In the genomic region with DNA sequence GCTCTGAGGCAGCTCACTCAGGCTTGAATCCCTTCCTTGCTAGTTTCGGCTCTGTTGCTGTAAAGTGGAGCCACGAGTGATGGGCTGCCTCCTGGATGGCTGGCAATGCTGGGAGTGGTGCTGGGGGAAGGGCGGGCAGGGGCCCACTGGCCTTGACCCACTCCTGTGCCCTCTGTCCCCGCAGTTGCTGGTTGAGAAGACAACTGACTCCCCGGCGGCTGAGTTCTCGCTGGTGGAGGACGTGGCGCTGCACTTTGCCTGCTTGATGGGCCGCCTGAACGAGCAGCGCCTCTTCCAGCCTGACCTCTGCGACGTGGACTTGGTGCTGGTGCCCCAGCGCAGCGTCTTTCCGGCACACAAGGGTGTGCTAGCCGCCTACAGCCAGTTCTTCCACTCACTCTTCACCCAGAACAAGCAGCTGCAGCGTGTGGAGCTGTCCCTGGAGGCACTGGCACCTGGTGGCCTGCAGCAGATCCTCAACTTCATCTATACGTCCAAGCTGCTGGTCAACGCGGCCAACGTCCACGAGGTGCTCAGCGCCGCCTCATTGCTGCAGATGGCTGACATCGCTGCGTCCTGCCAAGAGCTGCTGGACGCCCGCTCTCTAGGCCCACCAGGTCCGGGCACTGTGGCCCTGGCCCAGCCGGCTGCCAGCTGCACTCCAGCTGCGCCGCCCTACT, we compare ENCODE assay signal across 26 cellular contexts. TPM values are rescaled to one million over a fixed set of nuclear protein-coding genes. Genes with fewer than 3 reads are reported as not detected.
DNase-seq lines count a peak whose midpoint lies in the region; ATAC-seq, FAIRE-seq and TF ChIP-seq lines count a peak whose summit lies in the region.
"Had no signal": no experiment of that assay in that cellular context is flagged by ENCODE, and none has a peak within 500 bp of the region (broad histone marks: within the 10 kb centered on the region; RNA-seq: fewer than 3 reads in every experiment).

No MANE protein-coding gene starts in this region.

- no peaks in the 10 kb centered on the region for H3K27me3 ChIP-seq in IMR-90 (ENCODE audit: control insufficient read depth, insufficient read depth, low read length)
- H3K27me3 ChIP-seq in osteoblast (ENCODE audit: insufficient read depth, low read length): no peaks in the 10 kb centered on the region
- H3K27me3 ChIP-seq: esophagus squamous epithelium, testis had no signal

- dilution Hi-C loops in IMR-90 (cut with HindIII; ENCODE audit: low sequenced_read_pairs, unreplicated experiment): no loop called here

- peaks cover 21% of the 10 kb centered on the region; the same call in 1 of the 2 replicates for H3K36me3 ChIP-seq in IMR-90 (ENCODE audit: control insufficient read depth, insufficient read depth, low read length)
- peaks cover 16% of the 10 kb centered on the region for H3K36me3 ChIP-seq in osteoblast (ENCODE audit: insufficient read depth, low read length)

- no peak for FAIRE-seq in frontal cortex (lab: Jason Lieb, UNC)
- no peak for FAIRE-seq in GM12891 (lab: Jason Lieb, UNC)
- FAIRE-seq: HTR-8/SVneo had no signal

- no peak overlapping the region for H3K18ac ChIP-seq in IMR-90 (ENCODE audit: low read depth, low read length)

- H3K4me3 ChIP-seq in IMR-90 (ENCODE audit: insufficient read depth, low read depth, low read length) (no peak overlapping the region), osteoblast (ENCODE audit: insufficient read depth, low read length) (no peak overlapping the region)
- H3K4me3 ChIP-seq: esophagus squamous epithelium, testis had no signal

- no peak overlapping the region for H3K4ac ChIP-seq in IMR-90 (ENCODE audit: low read depth, low read length)

- WGBS in IMR-90 (ENCODE audit: extremely low coverage in 2 of 2, insufficient read length in 1 of 2), 2 experiments: 91% methylated on average over 27 of the region's 34 CpGs; no CpG with 5 or more reads in 1 of the 2 experiments

- peaks cover 15% of the 10 kb centered on the region for H3K4me1 ChIP-seq in IMR-90 (ENCODE audit: control insufficient read depth, insufficient read depth, low read length)
- peaks cover 32% of the 10 kb centered on the region for H3K4me1 ChIP-seq in osteoblast (ENCODE audit: insufficient read depth, low read length)

- no peak overlapping the region for H2BK20ac ChIP-seq in IMR-90 (ENCODE audit: low read depth, low read length)

- no peak overlapping the region for H3K9ac ChIP-seq in IMR-90 (ENCODE audit: low read depth, low read length)

- TF ChIP-seq CTCF in CD14-positive monocyte (IDR thresholded peaks at IDR 0.05) (no peak), IMR-90 (conservative IDR thresholded peaks at IDR 0.05; ENCODE audit: low read depth, low read length) (no peak), osteoblast (IDR thresholded peaks at IDR 0.05; ENCODE audit: extremely low read depth, low read depth, low read length) (no peak)

- H2BK5ac ChIP-seq in IMR-90 (ENCODE audit: low read depth, low read length, poor library complexity, severe bottlenecking): no peak overlapping the region

- H3K4me2 ChIP-seq in IMR-90 (ENCODE audit: low read depth, low read length) (no peak overlapping the region), osteoblast (ENCODE audit: insufficient read depth, low read length) (no peak overlapping the region)

- TF ChIP-seq POLR2A in IMR-90 (IDR thresholded peaks at IDR 0.05; ENCODE audit: low read depth, low read length): no peak
- TF ChIP-seq POLR2A in GM12891 (IDR thresholded peaks at IDR 0.05; ENCODE audit: low read depth, low read length): no peak

- H4K5ac ChIP-seq in IMR-90 (ENCODE audit: low read depth, low read length): no peak overlapping the region

- H3K4me3 Mint-ChIP-seq in CD14-positive monocyte: no peak overlapping the region
- H3K4me3 Mint-ChIP-seq: activated CD4-positive, alpha-beta memory T cell treated with anti-CD3 and anti-CD28 coated beads for 36 hours; activated T-cell treated with anti-CD3 and anti-CD28 coated beads, Interleukin-2, amount 50 U/mL, for 72 hours; immature natural killer cell; T-cell had no signal

- peaks cover 0 to 3% (median 1%) of the 10 kb centered on the region in 3 donors for H3K27me3 Mint-ChIP-seq in CD14-positive monocyte (ENCODE audit: low read depth in 3 of 3)
- H3K27me3 Mint-ChIP-seq: activated CD4-positive, alpha-beta memory T cell treated with anti-CD3 and anti-CD28 coated beads for 36 hours; T-cell had no signal

- peak overlapping the region; percentile 16 to 76 (median 46) for H3K27ac Mint-ChIP-seq in CD14-positive monocyte
- H3K27ac Mint-ChIP-seq: activated CD4-positive, alpha-beta memory T cell treated with anti-CD3 and anti-CD28 coated beads for 36 hours; activated T-cell treated with anti-CD3 and anti-CD28 coated beads, Interleukin-2, amount 50 U/mL, for 72 hours; T-cell had no signal

- H3K9me1 ChIP-seq in IMR-90 (ENCODE audit: insufficient read depth, low read length): peaks cover 31% of the 10 kb centered on the region

- no peak overlapping the region for H3K23ac ChIP-seq in IMR-90 (ENCODE audit: low read depth, low read length)

- DNase-seq in CD14-positive monocyte (ENCODE audit: low spot score) (no peak), IMR-90 (no peak), frontal cortex (ENCODE audit: low spot score in 2 of 2) (peak; percentile 25 to 53), osteoblast (ENCODE audit: insufficient read length, low spot score, missing footprints) (peak; percentile 66), amniotic stem cell (lab: John Stamatoyannopoulos, UW) (no peak), GM12891 (ENCODE audit: insufficient read length, low spot score) (no peak)
- DNase-seq: activated CD4-positive, alpha-beta memory T cell treated with anti-CD3 and anti-CD28 coated beads for 36 hours; activated T-cell treated with anti-CD3 and anti-CD28 coated beads, Interleukin-2, amount 50 U/mL, for 72 hours; AML-193; central memory CD4-positive, alpha-beta T cell; effector CD8-positive, alpha-beta T cell; esophagus squamous epithelium; glutamatergic neuron; immature natural killer cell; NCI-H146; NCI-H2227 treated with DMSO at 0.1 percent for 48 hours; stimulated activated CD4-positive, alpha-beta T cell treated with anti-CD3 and anti-CD28 coated beads, Interleukin-4, amount 100 ng/mL, for 4 hours; T-cell; testis had no signal

- H3K56ac ChIP-seq in IMR-90 (ENCODE audit: extremely low read depth, insufficient read depth, low read length): no peak overlapping the region

- peaks cover 37% of the 10 kb centered on the region for H3K4me1 Mint-ChIP-seq in CD14-positive monocyte

- no peaks in the 10 kb centered on the region for H3K9me3 ChIP-seq in IMR-90 (ENCODE audit: control insufficient read depth, insufficient read depth, low read length)
- H3K9me3 ChIP-seq in osteoblast (ENCODE audit: low read depth, low read length): no peaks in the 10 kb centered on the region
- H3K9me3 ChIP-seq: esophagus squamous epithelium, testis had no signal

- H3K27ac ChIP-seq in IMR-90 (ENCODE audit: insufficient read depth, low read length): no peak overlapping the region
- H3K27ac ChIP-seq in osteoblast (ENCODE audit: low read depth, low read length): no peak overlapping the region
- H3K27ac ChIP-seq: testis, VCaP had no signal

- ATAC-seq in IMR-90 (ENCODE audit: low read depth): no peak
- ATAC-seq in HG02610 (IDR thresholded peaks at IDR 0.05; ENCODE audit: unreplicated experiment): no peak
- no peak for ATAC-seq in GM18498 (IDR thresholded peaks at IDR 0.05; ENCODE audit: unreplicated experiment)
- ATAC-seq: activated T-cell treated with anti-CD3 and anti-CD28 coated beads, Interleukin-2, amount 50 U/mL, for 72 hours; T-cell had no signal

- no peak overlapping the region for H3K14ac ChIP-seq in IMR-90 (replicated peaks; ENCODE audit: low read depth, low read length)

- peaks cover 38% of the 10 kb centered on the region for H3K79me2 ChIP-seq in osteoblast (ENCODE audit: insufficient read depth, low read length)

- H3K9me3 Mint-ChIP-seq in CD14-positive monocyte: peaks cover 0 to 3% (median 0%) of the 10 kb centered on the region in 7 donors
- H3K9me3 Mint-ChIP-seq: activated CD4-positive, alpha-beta memory T cell treated with anti-CD3 and anti-CD28 coated beads for 36 hours; activated T-cell treated with anti-CD3 and anti-CD28 coated beads, Interleukin-2, amount 50 U/mL, for 72 hours; immature natural killer cell; T-cell had no signal

- in situ Hi-C loops in IMR-90 (cut with MboI; ENCODE audit: low sequenced_read_pairs): no loop called here

- CTCF ChIA-PET in IMR-90 (lab: Yijun Ruan, JAX): no interaction called here

- peak overlapping the region; percentile 1 for H2AK9ac ChIP-seq in IMR-90 (replicated peaks; ENCODE audit: low read depth, low read length, poor library complexity)

- no peak overlapping the region for H4K8ac ChIP-seq in IMR-90 (ENCODE audit: low read depth in 2 of 2, low read length in 2 of 2)

- intact Hi-C loops in CD14-positive monocyte (cut with micrococcal nuclease): loop anchor here in 1 of 2 donors (10.0 kb wide), 1 partner anchor 73 kb away; a partner anchor contains a TSS
- intact Hi-C loops in IMR-90 (cut with micrococcal nuclease): loop anchor here (5.0 kb wide), 1 partner anchor 566 kb away; a partner anchor contains a TSS

- H2BK120ac ChIP-seq in IMR-90 (ENCODE audit: low read depth, low read length): no peak overlapping the region

- POLR2A ChIA-PET in IMR-90 (lab: Charles Lee; ENCODE audit: unreplicated experiment): no interaction called here

- H4K20me1 ChIP-seq in IMR-90 (ENCODE audit: insufficient read depth, low read length): peaks cover 30% of the 10 kb centered on the region
- H4K20me1 ChIP-seq in osteoblast (ENCODE audit: insufficient read depth, low read length): peaks cover 55% of the 10 kb centered on the region

- no peak for TF ChIP-seq RAD21 in IMR-90 (IDR thresholded peaks at IDR 0.05; ENCODE audit: low read length)

- H2AK5ac ChIP-seq in IMR-90 (ENCODE audit: low read depth, low read length): no peak overlapping the region

- no TSS peak for BruUV-seq in IMR-90 (replicated peaks; lab: Mats Ljungman, UMichigan)

- H2AFZ ChIP-seq in IMR-90 (replicated peaks; ENCODE audit: low read length, poor library complexity) (no peak overlapping the region), osteoblast (ENCODE audit: low read length) (no peak overlapping the region)

- H3K36me3 Mint-ChIP-seq in CD14-positive monocyte: peaks cover 15 to 39% of the 10 kb centered on the region in 2 donors
- H3K36me3 Mint-ChIP-seq: activated CD4-positive, alpha-beta memory T cell treated with anti-CD3 and anti-CD28 coated beads for 36 hours; immature natural killer cell; T-cell had no signal

- H3K79me1 ChIP-seq in IMR-90 (ENCODE audit: low read depth in 1 of 2, low read length in 2 of 2): peaks cover 15 to 55% of the 10 kb centered on the region in 2 experiments

- H4K91ac ChIP-seq in IMR-90 (ENCODE audit: insufficient read depth, low read depth, low read length): no peak overlapping the region

- no peak overlapping the region for H2BK15ac ChIP-seq in IMR-90 (ENCODE audit: low read depth, low read length)

RNA-seq across cellular contexts. Expression of a gene that starts 4.7 kb away (rescaled TPM):
- polyA plus RNA-seq in CD14-positive monocyte (under 1 TPM; 0.35 to 0.41 TPM), IMR-90 (2012; rRNA removed) (16.8 and 17.3 TPM in 2 replicates)
- total RNA-seq in IMR-90 (2012; rRNA removed) (9.7 and 10.9 TPM in 2 replicates), frontal cortex (19.6 TPM), osteoblast (39.2 and 41.3 TPM in 2 replicates)
- 7.1 and 19.6 TPM in 2 replicates for polyA plus RNA-seq in IMR-90 (2012; cell fraction: cytosol; rRNA removed)
- polyA plus RNA-seq in IMR-90 (2012; cell fraction: nucleus; rRNA removed; ENCODE audit: low replicate concordance): 23.6 and 53.1 TPM in 2 replicates
- polyA plus RNA-seq in GM12891 (2012; ENCODE audit: low read depth, missing spikeins): 0.22 TPM

RNA-seq across cellular contexts. Expression of a gene that starts 27.1 kb away (rescaled TPM):
- polyA plus RNA-seq in CD14-positive monocyte (not detected), IMR-90 (2012; rRNA removed) (not detected in 2 replicates)
- total RNA-seq in IMR-90 (2012; rRNA removed) (not detected in 2 replicates), frontal cortex (0.41 TPM), osteoblast (not detected in 2 replicates)
- polyA plus RNA-seq in IMR-90 (2012; cell fraction: cytosol; rRNA removed): not detected in 2 replicates
- not detected in 2 replicates for polyA plus RNA-seq in IMR-90 (2012; cell fraction: nucleus; rRNA removed; ENCODE audit: low replicate concordance)
- polyA plus RNA-seq in GM12891 (2012; ENCODE audit: low read depth, missing spikeins): not detected
- total RNA-seq: activated CD4-positive, alpha-beta memory T cell treated with anti-CD3 and anti-CD28 coated beads for 36 hours; activated T-cell treated with anti-CD3 and anti-CD28 coated beads, Interleukin-2, amount 50 U/mL, for 72 hours; esophagus squamous epithelium; G401; lung microvascular endothelial cell; MCF 10A; T-cell had no signal
- polyA plus RNA-seq: immature natural killer cell had no signal

RNA-seq across cellular contexts. Expression of a gene that starts 44.4 kb away (rescaled TPM):
- polyA plus RNA-seq in CD14-positive monocyte (not detected), IMR-90 (2012; rRNA removed) (not detected in 2 replicates)
- total RNA-seq in IMR-90 (2012; rRNA removed) (not detected in 2 replicates), frontal cortex (not detected), osteoblast (not detected in 2 replicates)
- polyA plus RNA-seq in IMR-90 (2012; cell fraction: cytosol; rRNA removed): not detected in 2 replicates
- not detected in 2 replicates for polyA plus RNA-seq in IMR-90 (2012; cell fraction: nucleus; rRNA removed; ENCODE audit: low replicate concordance)
- not detected for polyA plus RNA-seq in GM12891 (2012; ENCODE audit: low read depth, missing spikeins)
- total RNA-seq: activated CD4-positive, alpha-beta memory T cell treated with anti-CD3 and anti-CD28 coated beads for 36 hours; activated T-cell treated with anti-CD3 and anti-CD28 coated beads, Interleukin-2, amount 50 U/mL, for 72 hours; esophagus squamous epithelium; G401; lung microvascular endothelial cell; MCF 10A; T-cell had no signal
- polyA plus RNA-seq: immature natural killer cell had no signal

RNA-seq across cellular contexts. Expression of a gene that starts 57.7 kb away (rescaled TPM):
- polyA plus RNA-seq in CD14-positive monocyte (1 to 10 TPM; 2.6 to 5.8 TPM), IMR-90 (2012; rRNA removed) (20.0 and 30.7 TPM in 2 replicates)
- total RNA-seq in IMR-90 (2012; rRNA removed) (24.0 and 51.4 TPM in 2 replicates), frontal cortex (110 TPM), osteoblast (80.3 and 98.4 TPM in 2 replicates)
- 1.4 and 2.1 TPM in 2 replicates for polyA plus RNA-seq in IMR-90 (2012; cell fraction: cytosol; rRNA removed)
- 15.7 and 154 TPM in 2 replicates for polyA plus RNA-seq in IMR-90 (2012; cell fraction: nucleus; rRNA removed; ENCODE audit: low replicate concordance)
- polyA plus RNA-seq in GM12891 (2012; ENCODE audit: low read depth, missing spikeins): 27.9 TPM

Comparison
In these comparisons a context has a peak if more than half of its experiments do, and no peak if none do; other contexts are left out.
1. DNase-seq: peak in frontal cortex (2 of 2) and osteoblast (single experiment); none in CD14-positive monocyte (single experiment), IMR-90 (single experiment), amniotic stem cell (single experiment) and GM12891 (single experiment).